23 cellular contexts compared by ENCODE assay signal in the genomic region with DNA sequence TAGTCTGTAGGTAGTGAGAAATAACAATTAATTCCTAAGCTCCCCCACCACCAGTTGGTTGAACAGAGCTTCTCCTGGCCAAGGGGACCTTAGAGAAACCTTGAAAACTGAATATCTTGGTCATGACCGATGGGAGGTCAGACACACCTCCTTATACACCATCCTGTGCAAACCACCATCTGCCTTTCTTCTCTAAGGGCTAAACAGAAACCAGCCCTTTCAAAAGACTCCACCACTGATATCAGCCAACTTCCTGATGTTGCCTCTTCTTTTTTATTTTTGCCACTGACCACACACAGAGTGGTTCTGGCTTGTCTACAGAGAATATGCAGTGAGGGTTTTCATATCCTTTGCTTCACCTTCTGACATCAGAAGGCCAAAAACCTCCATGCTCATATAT.
"Had no signal": no experiment of that assay in that cellular context is flagged by ENCODE, and none has a peak within 500 bp of the region (broad histone marks: within the 10 kb centered on the region; RNA-seq: fewer than 3 reads in every experiment).

No MANE protein-coding gene starts in this region.

- DNase-seq: colonic mucosa; cortex of kidney; effector CD8-positive, alpha-beta T cell; effector memory CD8-positive, alpha-beta T cell; endodermal cell; erythroblast; esophagus squamous epithelium; foreskin fibroblast; foreskin melanocyte; gastrocnemius medialis; glutamatergic neuron; head of caudate nucleus; heart right ventricle; hippocampal formation; left cardiac atrium; left lung; left ventricle myocardium superior; lower lobe of right lung; mesenchymal stem cell; mucosa of descending colon; naive B cell had no signal

- ATAC-seq: effector memory CD8-positive, alpha-beta T cell; esophagus mucosa; gastrocnemius medialis; heart right ventricle; left cardiac atrium; left lung; left ventricle myocardium superior; lower lobe of right lung; mucosa of descending colon had no signal

- H3K27me3 ChIP-seq: colonic mucosa, esophagus squamous epithelium, gastrocnemius medialis, heart right ventricle, left lung had no signal

- H3K27ac ChIP-seq: colonic mucosa, epithelial cell of prostate, esophagus squamous epithelium, gastrocnemius medialis, heart right ventricle, left lung, lower lobe of right lung had no signal

- H3K9me3 ChIP-seq: colonic mucosa, esophagus squamous epithelium, gastrocnemius medialis, heart right ventricle, left lung, lower lobe of right lung had no signal

- H3K4me1 ChIP-seq: colonic mucosa, esophagus squamous epithelium, gastrocnemius medialis, heart right ventricle, left lung, lower lobe of right lung had no signal

- H3K36me3 ChIP-seq: colonic mucosa, esophagus squamous epithelium, gastrocnemius medialis, heart right ventricle, left lung, lower lobe of right lung had no signal

- H3K4me3 ChIP-seq: colonic mucosa, esophagus squamous epithelium, gastrocnemius medialis, heart right ventricle, left lung, lower lobe of right lung, mucosa of descending colon had no signal
